In genomic region chr2:197383825-197384224, GRCh38 we compare ENCODE assay signal across 19 cellular contexts. TPM values are rescaled to one million over a fixed set of nuclear protein-coding genes. Genes with fewer than 3 reads are reported as not detected.
DNase-seq lines count a peak whose midpoint lies in the region; ATAC-seq, FAIRE-seq and TF ChIP-seq lines count a peak whose summit lies in the region.
"Had no signal": no experiment of that assay in that cellular context is flagged by ENCODE, and none has a peak within 500 bp of the region (broad histone marks: within the 10 kb centered on the region; RNA-seq: fewer than 3 reads in every experiment).

No MANE protein-coding gene starts in this region.

- CTCF ChIA-PET in OCI-LY7 (lab: Charles Lee; ENCODE audit: unreplicated experiment) (interaction anchor here (1.0 to 1.1 kb wide), 2 partner anchors 271 to 321 kb away, joined by 3 read pairs; no protein-coding TSS in a partner anchor), K562 (lab: Yijun Ruan, JAX; ENCODE audit: low intra/inter-chr PET ratio) (no interaction called here)

- BruUV-seq in OCI-LY7 (replicated peaks; lab: Mats Ljungman, UMichigan), result no TSS peak
- BruUV-seq in K562 (replicated peaks; lab: Mats Ljungman, UMichigan), result no TSS peak

- H3K4me3 ChIP-seq in OCI-LY7 (ENCODE audit: low read depth, low read length, poor library complexity, severe bottlenecking) (no peak overlapping the region), K562 (no peak overlapping the region)
- H3K4me3 ChIP-seq: MG63 had no signal

- no peaks in the 10 kb centered on the region for H3K4me1 ChIP-seq in OCI-LY7 (ENCODE audit: insufficient read depth, low read length, poor library complexity, severe bottlenecking)
- H3K4me1 ChIP-seq in K562 (replicated peaks in 1 of 2; ENCODE audit: control insufficient read depth in 2 of 2, insufficient read depth in 2 of 2, low read length in 2 of 2), result no peaks in the 10 kb centered on the region; a peak in 1 of 5 replicates

- H3K9me2 ChIP-seq in OCI-LY7 (ENCODE audit: insufficient read depth, low read length), result no peaks in the 10 kb centered on the region

- H3K79me2 ChIP-seq in OCI-LY7 (ENCODE audit: insufficient read depth, low read depth, low read length), result no peaks in the 10 kb centered on the region
- no peaks in the 10 kb centered on the region for H3K79me2 ChIP-seq in K562 (ENCODE audit: control insufficient read depth, insufficient read depth, low read length)

- H3K4me2 ChIP-seq in OCI-LY7 (ENCODE audit: low read length), result no peak overlapping the region
- H3K4me2 ChIP-seq in K562 (ENCODE audit: insufficient read depth, low read length), result no peak overlapping the region
- H3K4me2 ChIP-seq: KMS-11 had no signal

- peaks cover 5 to 15% of the 10 kb centered on the region in 2 experiments; a peak in 3 of 5 replicates for H3K27me3 ChIP-seq in K562 (ENCODE audit: control insufficient read depth in 2 of 2, insufficient read depth in 2 of 2, low read length in 2 of 2)
- H3K27me3 ChIP-seq: MG63 had no signal

- in situ Hi-C loops in K562 (cut with MboI), result loop anchor here (5.0 to 25.0 kb wide), 3 partner anchors 197 to 378 kb away; no protein-coding TSS in a partner anchor

- H3K36me3 ChIP-seq in OCI-LY7 (ENCODE audit: insufficient read depth, low read length) (no peaks in the 10 kb centered on the region; the same call in 1 of the 2 replicates), K562 (ENCODE audit: control insufficient read depth, insufficient read depth, low read length) (no peaks in the 10 kb centered on the region)
- H3K36me3 ChIP-seq: MG63 had no signal

- intact Hi-C loops in OCI-LY7 (cut with micrococcal nuclease; ENCODE audit: unreplicated experiment), result no loop called here
- intact Hi-C loops in K562 (cut with micrococcal nuclease), result loop anchor here (5.0 to 10.0 kb wide), 2 partner anchors 211 to 393 kb away; no protein-coding TSS in a partner anchor

- no peaks in the 10 kb centered on the region for H3K9me1 ChIP-seq in K562 (ENCODE audit: control insufficient read depth, insufficient read depth, low read length)

- FAIRE-seq in K562 (lab: Jason Lieb, UNC), result peak; percentile 46
- FAIRE-seq: D721Med had no signal

- TF ChIP-seq CTCF in OCI-LY7 (conservative IDR thresholded peaks at IDR 0.05; ENCODE audit: low read length), result peak; percentile 49; the same call in 1 of the 2 replicates
- TF ChIP-seq CTCF in K562 (IDR thresholded peaks at IDR 0.05 in 2 of 3, conservative IDR thresholded peaks at IDR 0.05 in 1 of 3; ENCODE audit: insufficient read depth in 2 of 3, low read depth in 1 of 3, low read length in 3 of 3), result peak in 2 of 3 experiments; percentile 11 to 23; a peak in 3 of 6 replicates

- no peaks in the 10 kb centered on the region for H4K20me1 ChIP-seq in OCI-LY7 (ENCODE audit: insufficient read depth, low read length)
- H4K20me1 ChIP-seq in K562 (replicated peaks; ENCODE audit: control insufficient read depth, insufficient read depth, low read length), result no peaks in the 10 kb centered on the region

- WGBS in K562 (ENCODE audit: insufficient coverage, low coverage, missing lambda C conversion rate), result 3% methylated on average over 4 of the region's 4 CpGs

- H3K9ac ChIP-seq in K562 (ENCODE audit: insufficient read depth in 1 of 2, low read depth in 2 of 2, low read length in 2 of 2), result no peak overlapping the region
- H3K9ac ChIP-seq: KMS-11 had no signal

- peak in 1 of 2 experiments; percentile 38; a peak in 2 of 4 replicates for TF ChIP-seq RAD21 in K562 (CRISPR knock-in tag; conservative IDR thresholded peaks at IDR 0.05 in 1 of 2, IDR thresholded peaks at IDR 0.05 in 1 of 2)

- H3K27ac ChIP-seq in OCI-LY7 (ENCODE audit: low read depth, low read length, poor library complexity, severe bottlenecking) (no peak overlapping the region), K562 (ENCODE audit: extremely low read depth, low read depth, low read length) (no peak overlapping the region)
- H3K27ac ChIP-seq: 22Rv1, KMS-11 had no signal

- no peak for TF ChIP-seq EP300 in K562 (IDR thresholded peaks at IDR 0.05; ENCODE audit: low read length)

- no peak for TF ChIP-seq POLR2A in K562 (conservative IDR thresholded peaks at IDR 0.05)

- POLR2A ChIA-PET in OCI-LY7 (lab: Charles Lee) (interaction anchor here (0.7 to 1.2 kb wide), 6 partner anchors 9 to 407 kb away, joined by 3 to 6 read pairs (median 4); partner anchors contain the start of gene SF3B1), K562 (lab: Yijun Ruan, JAX) (no interaction called here)

- ATAC-seq in K562, result peak; percentile 81
- ATAC-seq: CD8-positive, alpha-beta T cell; PC-3 had no signal

- H2AFZ ChIP-seq in OCI-LY7 (ENCODE audit: low read length) (no peak overlapping the region), K562 (ENCODE audit: low read depth, low read length) (no peak overlapping the region)

- DNase-seq in DMS 273 (lab: John Stamatoyannopoulos, UW; ENCODE audit: unreplicated experiment) (peak; percentile 39), DMS 273 treated with DMSO at 0.1 percent for 48 hours (lab: John Stamatoyannopoulos, UW) (no peak), OCI-LY7 (ENCODE audit: low spot score) (peak; percentile 19), K562 (ENCODE audit: extremely low read depth in 1 of 4, low spot score in 3 of 4) (peak in 2 of 4 experiments; percentile 8 to 18), NCI-H2107 (lab: John Stamatoyannopoulos, UW) (no peak), NCI-H524 treated with DMSO at 0.1 percent for 48 hours (lab: John Stamatoyannopoulos, UW) (no peak), EL (no peak), NCI-H187 treated with DMSO at 0.1 percent for 48 hours (lab: John Stamatoyannopoulos, UW) (no peak)
- DNase-seq: CD8-positive, alpha-beta T cell; GF-D8; MG63; NCI-H1092 treated with DMSO at 0.1 percent for 48 hours; NCI-H226; NCI-H69; PC-3; T-helper 9 cell had no signal

- H3K9me3 ChIP-seq in OCI-LY7 (ENCODE audit: low read length), result no peaks in the 10 kb centered on the region
- H3K9me3 ChIP-seq in K562 (replicated peaks; ENCODE audit: control insufficient read depth, insufficient read depth, low read depth, low read length), result no peaks in the 10 kb centered on the region
- H3K9me3 ChIP-seq: MG63 had no signal

TF ChIP-seq in K562, 482 proteins besides CTCF, POLR2A, EP300 and RAD21 (continues in another document):
- TF ChIP-seq WHSC1 (IDR thresholded peaks at IDR 0.05; ENCODE audit: low read length) (no peak), GABPB2 (CRISPR knock-in tag; conservative IDR thresholded peaks at IDR 0.05) (no peak), TSC22D4 (tag; IDR thresholded peaks at IDR 0.05) (no peak), PATZ1 (CRISPR knock-in tag; IDR thresholded peaks at IDR 0.05; ENCODE audit: borderline replicate concordance) (no peak), ATF3 (IDR thresholded peaks at IDR 0.05) (no peak), ATF3 (CRISPR knock-in tag; conservative IDR thresholded peaks at IDR 0.05) (no peak), ZFP1 (CRISPR knock-in tag; IDR thresholded peaks at IDR 0.05) (no peak), SMARCE1 (IDR thresholded peaks at IDR 0.05) (no peak)

RNA-seq across cellular contexts. Expression of gene SF3B1, which starts 51.0 kb away (rescaled TPM):
- total RNA-seq in OCI-LY7 (2014; rRNA removed; shearing (Covaris generic)), result 162 and 198 TPM in 2 replicates
- total RNA-seq in OCI-LY7 (2022) (268 and 298 TPM in 2 replicates), K562 (2014; rRNA removed) (96.2 and 118 TPM in 2 replicates), K562 (2014; rRNA removed; fragmentation: Illumina TruSeq; extraction: Trizol) (209 and 283 TPM in 2 replicates), K562 (2015; rRNA removed; fragmentation: Illumina TruSeq; extraction: Trizol) (168 and 176 TPM in 2 replicates), K562 (2021) (180 and 182 TPM in 2 replicates)
- 275 and 561 TPM in 2 replicates for total RNA-seq in K562 (2011; cell fraction: chromatin; rRNA removed; ENCODE audit: low replicate concordance)
- 81.5 and 115 TPM in 2 replicates for total RNA-seq in K562 (2011; cell fraction: nucleolus; rRNA removed)
- total RNA-seq in K562 (2011; cell fraction: nucleoplasm; rRNA removed), result 184 and 196 TPM in 2 replicates
- polyA plus RNA-seq in K562 (2011; rRNA removed) (340 and 377 TPM in 2 replicates), K562 (2014; fragmentation: Illumina TruSeq; extraction: Trizol) (238 and 243 TPM in 2 replicates), K562 (2014; fragmentation: Nextera tagmentation; extraction: Ambion mirVana) (100 to 1,000 TPM; 125 to 177 TPM), K562 (2014; rRNA removed) (144 and 145 TPM in 2 replicates)
- polyA plus RNA-seq in K562 (2011; cell fraction: cytosol; rRNA removed), result 104 and 199 TPM in 2 replicates
- polyA plus RNA-seq in K562 (2011; cell fraction: nucleus; rRNA removed), result 387 and 786 TPM in 2 replicates
- 124 and 183 TPM in 2 replicates for polyA plus RNA-seq in K562 (2012)
- polyA minus RNA-seq in K562 (2011; rRNA and poly(A)+ RNA removed), result 859 and 924 TPM in 2 replicates
- polyA minus RNA-seq in K562 (2011; cell fraction: cytosol; rRNA and poly(A)+ RNA removed), result 67.3 and 81.8 TPM in 2 replicates
- 130 and 336 TPM in 2 replicates for polyA minus RNA-seq in K562 (2011; cell fraction: nucleus; rRNA and poly(A)+ RNA removed)

Comparison
In these comparisons a context has a peak if more than half of its experiments do, and no peak if none do; other contexts are left out.
1. DNase-seq: peak in DMS 273 (single experiment) and OCI-LY7 (single experiment); none in DMS 273 treated with DMSO at 0.1 percent for 48 hours (single experiment), NCI-H2107 (single experiment), NCI-H524 treated with DMSO at 0.1 percent for 48 hours (single experiment), EL (single experiment) and NCI-H187 treated with DMSO at 0.1 percent for 48 hours (single experiment).